In genomic region chr5:168879929-168880328, GRCh38 we compare ENCODE assay signal across 8 cellular contexts.
A peak's percentile ranks its signal among the peaks of the same experiment; 100 is the strongest.
DNase-seq lines count a peak whose midpoint lies in the region; ATAC-seq lines count a peak whose summit lies in the region.

No MANE protein-coding gene starts in this region.

- ATAC-seq in GM21423 (IDR thresholded peaks at IDR 0.05; ENCODE audit: unreplicated experiment) (peak; percentile 97), HG03469 (IDR thresholded peaks at IDR 0.05; ENCODE audit: unreplicated experiment) (peak; percentile 95), left cardiac atrium (peak; percentile 58 to 65)

- DNase-seq in GM04504 (ENCODE audit: low read depth) = peak; percentile 19
- DNase-seq in left cardiac atrium = peak; percentile 25
- DNase-seq in dermis blood vessel endothelial cell = no peak
- no peak for DNase-seq in amygdala (lab: John Stamatoyannopoulos, UW)
- DNase-seq in DMS114 treated with DMSO at 0.1 percent for 48 hours (lab: John Stamatoyannopoulos, UW; ENCODE audit: unreplicated experiment) = no peak
- DNase-seq in AG20443 (ENCODE audit: low spot score) = no peak

- intact Hi-C loops in left cardiac atrium (cut with DNase I) = loop anchor here in 1 of 2 donors (5.0 kb wide), 1 partner anchor 143 kb away; no protein-coding TSS in a partner anchor

Comparison
In these comparisons a context has a peak if more than half of its experiments do, and no peak if none do; other contexts are left out.
1. DNase-seq: peak in GM04504 (single experiment) and left cardiac atrium (single experiment); none in dermis blood vessel endothelial cell (single experiment), amygdala (0 of 56), DMS114 treated with DMSO at 0.1 percent for 48 hours (single experiment) and AG20443 (single experiment).
2. Peak in every context shown above with its lines, with median percentiles within 50 percentile points of each other: ATAC-seq.